In the genomic region with DNA sequence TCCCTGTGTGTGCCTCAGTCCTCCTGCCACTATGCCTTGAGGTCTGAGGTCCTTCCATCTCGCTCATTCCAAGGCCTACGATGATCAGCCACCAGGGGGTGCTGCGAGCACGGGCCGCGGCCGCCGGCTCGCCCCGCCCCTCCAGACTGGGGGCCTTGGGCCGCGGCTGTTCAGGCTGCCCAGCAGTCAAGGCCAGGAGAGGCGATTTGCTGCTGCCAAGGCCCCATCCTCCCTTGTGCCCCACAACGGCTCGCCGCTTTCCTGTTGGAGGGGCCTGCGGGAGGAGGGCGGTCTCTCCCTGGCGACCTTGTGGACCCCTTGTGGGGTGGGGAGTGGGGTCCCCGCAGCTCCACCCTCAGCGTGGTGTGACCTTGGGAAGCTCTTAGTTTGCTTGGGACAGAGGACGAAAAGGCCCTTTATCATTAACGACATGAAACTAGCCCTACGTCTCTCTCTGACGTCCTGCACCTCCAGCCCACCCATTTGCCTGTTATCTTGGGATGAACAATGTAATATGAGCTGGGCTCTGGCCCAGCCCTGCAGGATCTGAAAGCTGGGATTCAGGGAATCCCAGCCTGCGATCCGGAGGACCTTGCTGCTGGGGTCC, we compare ENCODE assay signal across 8 cellular contexts. TPM values are rescaled to one million over a fixed set of nuclear protein-coding genes. Genes with fewer than 3 reads are reported as not detected.
DNase-seq lines count a peak whose midpoint lies in the region; ATAC-seq and TF ChIP-seq lines count a peak whose summit lies in the region.

No MANE protein-coding gene starts in this region.

- intact Hi-C loops in Right ventricle myocardium inferior (cut with DNase I), result loop anchor here (1.0 to 2.0 kb wide), 2 partner anchors 45 to 147 kb away; no protein-coding TSS in a partner anchor
- intact Hi-C loops in ovary (cut with DNase I), result loop anchor here (2.0 to 10.0 kb wide), 7 partner anchors 44 to 149 kb away; a partner anchor contains a TSS
- intact Hi-C loops in testis (cut with DNase I; ENCODE audit: low total_unique reads), result no loop called here

- peak; percentile 95 for ATAC-seq in Right ventricle myocardium inferior
- ATAC-seq in HG03135 (IDR thresholded peaks at IDR 0.05; ENCODE audit: unreplicated experiment), result no peak

- DNase-seq in GM10266 (ENCODE audit: extremely low spot score) (peak; percentile 94), SK-N-MC (ENCODE audit: low read depth, low spot score) (no peak), Right ventricle myocardium inferior (ENCODE audit: missing footprints) (peak; percentile 90), ovary (peak; percentile 87 to 95 (median 94)), testis (peak; percentile 92)
- peak; percentile 83 for DNase-seq in activated naive CD4-positive, alpha-beta T cell treated with anti-CD3 and anti-CD28 coated beads, Interleukin-2, amount 50 U/mL, for 16 hours

- no peaks in the 10 kb centered on the region for H3K9me3 ChIP-seq in SK-N-MC (ENCODE audit: low read depth, low read length)
- no peaks in the 10 kb centered on the region for H3K9me3 ChIP-seq in ovary
- H3K9me3 ChIP-seq in testis, result no peaks in the 10 kb centered on the region

- peak overlapping the region; percentile 61 for H3K9ac ChIP-seq in SK-N-MC (ENCODE audit: insufficient read length)

- H3K4me1 ChIP-seq in ovary (ENCODE audit: insufficient read depth), result peaks cover 3% of the 10 kb centered on the region
- peaks cover 18% of the 10 kb centered on the region for H3K4me1 ChIP-seq in testis

- TF ChIP-seq CTCF in GM10266 (IDR thresholded peaks at IDR 0.05; ENCODE audit: control insufficient read depth, insufficient read depth, low read depth, missing control alignments) (peak; percentile 96), LNCAP (IDR thresholded peaks at IDR 0.05) (peak; percentile 90), ovary (IDR thresholded peaks at IDR 0.05) (peak; percentile 98 to 99 (median 99)), testis (IDR thresholded peaks at IDR 0.05) (peak; percentile 95 to 99 (median 98))

- WGBS in ovary, 3 donors, result 0 to 1% (median 1%) methylated on average over 27 of the region's 27 CpGs
- 1 to 3% methylated on average over 6 to 27 of the region's 27 CpGs for WGBS in testis, 2 donors

- no peaks in the 10 kb centered on the region for H3K27me3 ChIP-seq in ovary
- no peaks in the 10 kb centered on the region for H3K27me3 ChIP-seq in testis

- TF ChIP-seq POLR2A in ovary (IDR thresholded peaks at IDR 0.05) (peak; percentile 38), testis (IDR thresholded peaks at IDR 0.05) (no peak)

- H3K36me3 ChIP-seq in SK-N-MC (ENCODE audit: insufficient read depth, low read length) (no peaks in the 10 kb centered on the region), ovary (no peaks in the 10 kb centered on the region), testis (ENCODE audit: low read depth, missing control alignments) (no peaks in the 10 kb centered on the region)

- no peak for TF ChIP-seq EP300 in ovary (IDR thresholded peaks at IDR 0.05)

- H3K27ac ChIP-seq in SK-N-MC (no peak overlapping the region), ovary (peak overlapping the region; percentile 4 to 84), testis (peak overlapping the region; percentile 67 to 81)

- H3K4me3 ChIP-seq in SK-N-MC (peak overlapping the region; percentile 62), ovary (peak overlapping the region; percentile 38), testis (peak overlapping the region; percentile 9 to 48)

RNA-seq across cellular contexts. Expression of a gene that starts 5.4 kb away (rescaled TPM):
- total RNA-seq in Right ventricle myocardium inferior, result not detected
- not detected for total RNA-seq in ovary
- not detected for polyA plus RNA-seq in ovary
- total RNA-seq in testis, result 1 to 10 TPM in 1 of 2 donors, under 1 TPM in 1; 0.81 to 4.8 TPM
- polyA plus RNA-seq in testis (ENCODE audit: insufficient read depth, low read depth, low replicate concordance), result not detected

RNA-seq across cellular contexts. Expression of a gene that starts 10.1 kb away (rescaled TPM):
- total RNA-seq in Right ventricle myocardium inferior (44.1 TPM), ovary (10 to 100 TPM in 3 of 7 donors, 1 to 10 TPM in 4; 2.3 to 17.7 (median 9.9) TPM), testis (10 to 100 TPM; 36.7 to 40.6 TPM)
- polyA plus RNA-seq in ovary (10 to 100 TPM in 1 of 2 donors, 1 to 10 TPM in 1; 2.6 to 10.6 TPM), testis (ENCODE audit: insufficient read depth, low read depth, low replicate concordance) (21.4 TPM)

RNA-seq across cellular contexts. Expression of a gene that starts 26.3 kb away (rescaled TPM):
- total RNA-seq in Right ventricle myocardium inferior (16.0 TPM), ovary (10 to 100 TPM; 28.5 to 48.6 (median 36.2) TPM), testis (100 to 1,000 TPM; 117 to 138 TPM)
- polyA plus RNA-seq in ovary (10 to 100 TPM; 14.4 to 24.4 TPM), testis (ENCODE audit: insufficient read depth, low read depth, low replicate concordance) (61.5 TPM)

RNA-seq across cellular contexts. Expression of a gene that starts 31.4 kb away (rescaled TPM):
- total RNA-seq in Right ventricle myocardium inferior, result 385 TPM
- 1,000 to 10,000 TPM in 2 of 7 donors, 100 to 1,000 TPM in 5; 534 to 1,344 (median 896) TPM for total RNA-seq in ovary
- 1,000 to 10,000 TPM in 1 of 2 donors, 100 to 1,000 TPM in 1; 725 to 1,289 TPM for polyA plus RNA-seq in ovary
- total RNA-seq in testis, result 100 to 1,000 TPM; 185 to 316 TPM
- 295 TPM for polyA plus RNA-seq in testis (ENCODE audit: insufficient read depth, low read depth, low replicate concordance)
